Comparison of ENCODE assay signal across 8 cellular contexts in genomic region chr10:5888352-5888751, GRCh38. TPM values are rescaled to one million over a fixed set of nuclear protein-coding genes. Genes with fewer than 3 reads are reported as not detected.
DNase-seq lines count a peak whose midpoint lies in the region; ATAC-seq and TF ChIP-seq lines count a peak whose summit lies in the region.

No MANE protein-coding gene starts in this region.

- H3K27me3 Mint-ChIP-seq in endothelial cell (ENCODE audit: unreplicated experiment), result peaks cover 6% of the 10 kb centered on the region
- H3K27me3 Mint-ChIP-seq in neural progenitor cell (ENCODE audit: insufficient read depth, low read depth), result no peaks in the 10 kb centered on the region

- peak overlapping the region; percentile 87 for H3K4me2 ChIP-seq in OCI-LY1 (ENCODE audit: low read length)
- H3K4me2 ChIP-seq in neural progenitor cell, result peak overlapping the region; percentile 89

- no peaks in the 10 kb centered on the region for H3K9me3 Mint-ChIP-seq in endothelial cell (ENCODE audit: unreplicated experiment)
- H3K9me3 Mint-ChIP-seq in neural progenitor cell, result no peaks in the 10 kb centered on the region

- peaks cover 16% of the 10 kb centered on the region for H3K36me3 Mint-ChIP-seq in endothelial cell (ENCODE audit: low read depth, unreplicated experiment)
- peaks cover 23% of the 10 kb centered on the region for H3K36me3 Mint-ChIP-seq in neural progenitor cell

- H3K36me3 ChIP-seq in OCI-LY1 (ENCODE audit: insufficient read depth, low read length), result peaks cover 37% of the 10 kb centered on the region
- peaks cover 15% of the 10 kb centered on the region for H3K36me3 ChIP-seq in neural progenitor cell

- no peak for ATAC-seq in HG03439 (IDR thresholded peaks at IDR 0.05; ENCODE audit: unreplicated experiment)
- no peak for ATAC-seq in sciatic nerve
- no peak for ATAC-seq in HG02938 (IDR thresholded peaks at IDR 0.05; ENCODE audit: unreplicated experiment)

- H3K4me3 Mint-ChIP-seq in endothelial cell (ENCODE audit: unreplicated experiment) (peak overlapping the region; percentile 97), neural progenitor cell (peak overlapping the region; percentile 98)

- TF ChIP-seq CTCF in GM12864 (IDR thresholded peaks at IDR 0.05; ENCODE audit: low read depth, low read length, missing control alignments), result no peak
- no peak for TF ChIP-seq CTCF in OCI-LY1 (IDR thresholded peaks at IDR 0.05; ENCODE audit: low read length)
- no peak for TF ChIP-seq CTCF in endothelial cell (IDR thresholded peaks at IDR 0.05; ENCODE audit: unreplicated experiment)
- TF ChIP-seq CTCF in neural progenitor cell (IDR thresholded peaks at IDR 0.05), result no peak

- no peaks in the 10 kb centered on the region for H4K20me1 ChIP-seq in OCI-LY1 (ENCODE audit: insufficient read depth, low read length)
- H4K20me1 ChIP-seq in neural progenitor cell (ENCODE audit: low read depth), result peaks cover 53% of the 10 kb centered on the region

- H3K9me3 ChIP-seq in OCI-LY1 (ENCODE audit: low read length) (no peaks in the 10 kb centered on the region), neural progenitor cell (ENCODE audit: low read depth) (no peaks in the 10 kb centered on the region)

- H3K4me1 ChIP-seq in OCI-LY1 (ENCODE audit: insufficient read depth, low read length, severe bottlenecking) (peaks cover 39% of the 10 kb centered on the region), neural progenitor cell (peaks cover 17% of the 10 kb centered on the region)

- H3F3A ChIP-seq in OCI-LY1 (ENCODE audit: insufficient read depth, low read length) (no peaks in the 10 kb centered on the region), neural progenitor cell (ENCODE audit: low read depth) (peaks cover 11% of the 10 kb centered on the region)

- H2AFZ ChIP-seq in OCI-LY1 (ENCODE audit: low read length) (no peak overlapping the region), neural progenitor cell (replicated peaks) (no peak overlapping the region)

- H3K27me3 ChIP-seq in OCI-LY1 (ENCODE audit: insufficient read depth, low read length), result no peaks in the 10 kb centered on the region
- H3K27me3 ChIP-seq in neural progenitor cell, result no peaks in the 10 kb centered on the region

- H3K9me2 ChIP-seq in OCI-LY1 (ENCODE audit: low read depth, low read length), result no peaks in the 10 kb centered on the region

- H3K4me1 Mint-ChIP-seq in endothelial cell (ENCODE audit: unreplicated experiment) (peaks cover 37% of the 10 kb centered on the region), neural progenitor cell (peaks cover 31% of the 10 kb centered on the region)

- no peak for DNase-seq in GM12864 (ENCODE audit: low read depth)
- DNase-seq in endothelial cell (ENCODE audit: low spot score), result no peak
- no peak for DNase-seq in neural progenitor cell (ENCODE audit: low spot score)
- DNase-seq in sciatic nerve (ENCODE audit: low spot score), result no peak
- no peak for DNase-seq in NCI-H748 (lab: John Stamatoyannopoulos, UW; ENCODE audit: unreplicated experiment)

- H3K27ac ChIP-seq in OCI-LY1 (ENCODE audit: low read depth, low read length, poor library complexity, severe bottlenecking) (peak overlapping the region; percentile 19), neural progenitor cell (no peak overlapping the region)

- H3K4me3 ChIP-seq in GM12864 (ENCODE audit: low read depth, low read length), result peak overlapping the region; percentile 62
- peak overlapping the region; percentile 94 for H3K4me3 ChIP-seq in OCI-LY1 (ENCODE audit: low read depth, low read length, poor library complexity, severe bottlenecking)
- H3K4me3 ChIP-seq in neural progenitor cell, result peak overlapping the region; percentile 80

- H3K9ac ChIP-seq in OCI-LY1 (ENCODE audit: low read length) (peak overlapping the region; percentile 95), neural progenitor cell (peak overlapping the region; percentile 38)

- intact Hi-C loops in sciatic nerve (cut with DNase I), result loop anchor here (10.0 kb wide), 1 partner anchor 74 kb away; the partner anchor contains the start of gene GDI2

- peaks cover 21% of the 10 kb centered on the region for H3K79me2 ChIP-seq in OCI-LY1 (ENCODE audit: insufficient read depth, low read length)
- peaks cover 54% of the 10 kb centered on the region for H3K79me2 ChIP-seq in neural progenitor cell (ENCODE audit: low read depth)

- peak overlapping the region; percentile 70 for H3K27ac Mint-ChIP-seq in endothelial cell (ENCODE audit: unreplicated experiment)
- peak overlapping the region; percentile 92 for H3K27ac Mint-ChIP-seq in neural progenitor cell

RNA-seq across cellular contexts. Expression of gene ANKRD16, which starts 1.3 kb away (rescaled TPM):
- total RNA-seq in endothelial cell (ENCODE audit: unreplicated experiment), result 6.6 TPM
- 5.9 and 18.1 TPM in 2 replicates for total RNA-seq in neural progenitor cell (ENCODE audit: low replicate concordance)
- 10.0 TPM for total RNA-seq in sciatic nerve

RNA-seq across cellular contexts. Expression of gene FBH1, which starts 1.7 kb away (rescaled TPM):
- total RNA-seq in endothelial cell (ENCODE audit: unreplicated experiment) (95.2 TPM), neural progenitor cell (ENCODE audit: low replicate concordance) (37.7 and 59.6 TPM in 2 replicates), sciatic nerve (85.3 TPM)
